In genomic region chr2:185006481-185006880, GRCh38 we compare ENCODE assay signal across 26 cellular contexts.
"Had no signal": no experiment of that assay in that cellular context is flagged by ENCODE, and none has a peak within 500 bp of the region (broad histone marks: within the 10 kb centered on the region; RNA-seq: fewer than 3 reads in every experiment).

No MANE protein-coding gene starts in this region.

- H3K4me1 ChIP-seq: breast epithelium, Peyer's patch, SJSA1 had no signal

- H3K4me3 Mint-ChIP-seq: activated CD4-positive, alpha-beta T cell treated with anti-CD3 and anti-CD28 coated beads, Interleukin-2, amount 10 ng/mL, durations not matched to agents 24 days and 14 days; activated CD8-positive, alpha-beta memory T cell treated with anti-CD3 and anti-CD28 coated beads, Interleukin-2, amount 10 ng/mL, durations not matched to agents 7 days and 5 days; activated naive CD4-positive, alpha-beta T cell treated with anti-CD3 and anti-CD28 coated beads, Interleukin-2, amount 50 U/mL, for 24 hours; activated T-cell treated with anti-CD3 and anti-CD28 coated beads, Interleukin-2, amount 50 U/mL, for 24 hours; activated T-helper 1 cell treated with anti-CD3 and anti-CD28 coated beads, Interleukin-12 subunit alpha, Interleukin-12 subunit beta, Interleukin-2, Interleukin-4 antibody, amounts not matched to agents 30 ng/mL and 10 ng/mL and 1 ng/mL, durations not matched to agents 14 hours and 24 hours and 36 hours; T-helper 1 cell treated with Interleukin-12 subunit alpha and Interleukin-12 subunit beta and Interleukin-4 antibody, amounts not matched to agents 30 μg/mL and 1 μg/mL, for 36 hours had no signal

- H3K36me3 Mint-ChIP-seq: activated CD8-positive, alpha-beta memory T cell treated with anti-CD3 and anti-CD28 coated beads, Interleukin-2, amount 10 ng/mL, durations not matched to agents 7 days and 5 days; activated naive CD4-positive, alpha-beta T cell treated with anti-CD3 and anti-CD28 coated beads, Interleukin-2, amount 50 U/mL, for 24 hours had no signal

- H3K27ac Mint-ChIP-seq: activated CD4-positive, alpha-beta T cell treated with anti-CD3 and anti-CD28 coated beads, Interleukin-2, amount 10 ng/mL, durations not matched to agents 24 days and 14 days; activated CD8-positive, alpha-beta memory T cell treated with anti-CD3 and anti-CD28 coated beads, Interleukin-2, amount 10 ng/mL, durations not matched to agents 7 days and 5 days; activated naive CD4-positive, alpha-beta T cell treated with anti-CD3 and anti-CD28 coated beads, Interleukin-2, amount 50 U/mL, for 24 hours; activated T-cell treated with anti-CD3 and anti-CD28 coated beads, Interleukin-2, amount 50 U/mL, for 24 hours; activated T-helper 1 cell treated with anti-CD3 and anti-CD28 coated beads, Interleukin-12 subunit alpha, Interleukin-12 subunit beta, Interleukin-2, Interleukin-4 antibody, amounts not matched to agents 30 ng/mL and 10 ng/mL and 1 ng/mL, durations not matched to agents 14 hours and 24 hours and 36 hours; T-helper 1 cell treated with Interleukin-12 subunit alpha and Interleukin-12 subunit beta and Interleukin-4 antibody, amounts not matched to agents 30 μg/mL and 1 μg/mL, for 36 hours had no signal

- ATAC-seq: activated CD8-positive, alpha-beta memory T cell treated with anti-CD3 and anti-CD28 coated beads, Interleukin-2, amount 10 ng/mL, durations not matched to agents 7 days and 5 days; SK-N-SH treated with all-trans-retinoic acid at 6 μM for 48 hours had no signal

- H3K27me3 ChIP-seq: breast epithelium, Peyer's patch, SJSA1 had no signal

- H3K9me3 ChIP-seq: Peyer's patch, SJSA1 had no signal

- H3K27me3 Mint-ChIP-seq: activated CD4-positive, alpha-beta T cell treated with anti-CD3 and anti-CD28 coated beads, Interleukin-2, amount 10 ng/mL, durations not matched to agents 24 days and 14 days; activated CD8-positive, alpha-beta memory T cell treated with anti-CD3 and anti-CD28 coated beads, Interleukin-2, amount 10 ng/mL, durations not matched to agents 7 days and 5 days; activated naive CD4-positive, alpha-beta T cell treated with anti-CD3 and anti-CD28 coated beads, Interleukin-2, amount 50 U/mL, for 24 hours; activated T-cell treated with anti-CD3 and anti-CD28 coated beads, Interleukin-2, amount 50 U/mL, for 24 hours had no signal

- H3K27ac ChIP-seq: breast epithelium, Peyer's patch, RWPE1, SJSA1 had no signal

- H3K36me3 ChIP-seq: breast epithelium, Peyer's patch, SJSA1 had no signal

- DNase-seq: activated CD4-positive, alpha-beta T cell treated with anti-CD3 and anti-CD28 coated beads for 1 hour; activated CD4-positive, alpha-beta T cell treated with anti-CD3 and anti-CD28 coated beads, Interleukin-2, amount 10 ng/mL, durations not matched to agents 24 days and 14 days; activated CD4-positive, alpha-beta T cell treated with anti-CD3 and anti-CD28 coated beads, Interleukin-2, amount 50 U/mL, for 48 hours; activated CD8-positive, alpha-beta memory T cell treated with anti-CD3 and anti-CD28 coated beads, Interleukin-2, amount 10 ng/mL, durations not matched to agents 7 days and 5 days; activated effector memory CD4-positive, alpha-beta T cell treated with Interleukin-2 at 50 U/mL for 16 hours; activated naive CD4-positive, alpha-beta T cell; activated T-cell treated with anti-CD3 and anti-CD28 coated beads, Interleukin-2, amount 50 U/mL, for 24 hours; aorta; central memory CD4-positive, alpha-beta T cell; NCI-H1048; NCI-H1417; NCI-H1930; NCI-H2107; NCI-H345; NCI-H510A treated with DMSO at 0.1 percent for 48 hours; NCI-H69; NK-92 treated with Interleukin-12 subunit alpha and Interleukin-12 subunit beta, amount 100 ng/mL, for 24 hours; Peyer's patch; SHP77 had no signal

- H3K4me1 Mint-ChIP-seq: activated CD4-positive, alpha-beta T cell treated with anti-CD3 and anti-CD28 coated beads, Interleukin-2, amount 10 ng/mL, durations not matched to agents 24 days and 14 days; activated CD8-positive, alpha-beta memory T cell treated with anti-CD3 and anti-CD28 coated beads, Interleukin-2, amount 10 ng/mL, durations not matched to agents 7 days and 5 days; activated naive CD4-positive, alpha-beta T cell treated with anti-CD3 and anti-CD28 coated beads, Interleukin-2, amount 50 U/mL, for 24 hours had no signal

- H3K4me3 ChIP-seq: breast epithelium, Peyer's patch, SJSA1 had no signal
